Comparison of ENCODE assay signal across 24 cellular contexts in genomic region chr3:147529551-147529950, GRCh38.
"Had no signal": no experiment of that assay in that cellular context is flagged by ENCODE, and none has a peak within 500 bp of the region (broad histone marks: within the 10 kb centered on the region; RNA-seq: fewer than 3 reads in every experiment).

No MANE protein-coding gene starts in this region.

- H3K27ac ChIP-seq: SK-N-MC had no signal

- DNase-seq: activated B cell treated with CpG ODN at 0.5 μM for 24 hours; activated CD4-positive, alpha-beta memory T cell treated with anti-CD3 and anti-CD28 coated beads, Interleukin-2, amount 10 ng/mL, durations not matched to agents 7 days and 5 days; activated CD4-positive, alpha-beta T cell treated with anti-CD3 and anti-CD28 coated beads, Interleukin-2, amount 50 U/mL, for 1 hour; activated gamma-delta T cell; activated naive CD4-positive, alpha-beta T cell treated with anti-CD3 and anti-CD28 coated beads for 36 hours; activated T-cell treated with anti-CD3 and anti-CD28 coated beads for 4 hours; activated T-cell treated with anti-CD3 and anti-CD28 coated beads, Interleukin-2, amount 50 U/mL, for 48 hours; cerebellar nuclear complex; IMR-90; KG1; NCI-H1092; NCI-H1417; NCI-H1930; NCI-H2171; NCI-H2227 treated with DMSO at 0.1 percent for 48 hours; NCI-H526 treated with DMSO at 0.1 percent for 48 hours; PC-3; SHP77 treated with DMSO at 0.1 percent for 48 hours had no signal

- H3K4me3 Mint-ChIP-seq: activated B cell treated with CpG ODN at 0.5 μM for 24 hours; activated CD4-positive, alpha-beta memory T cell treated with anti-CD3 and anti-CD28 coated beads, Interleukin-2, amount 10 ng/mL, durations not matched to agents 7 days and 5 days; activated naive CD4-positive, alpha-beta T cell treated with anti-CD3 and anti-CD28 coated beads for 36 hours; activated naive CD8-positive, alpha-beta T cell; activated T-helper 17 cell treated with anti-CD3 and anti-CD28 coated beads, Interleukin-2, amount 50 U/mL, for 72 hours; T-helper 1 cell treated with Interleukin-12 subunit alpha and Interleukin-12 subunit beta and Interleukin-4 antibody, amounts not matched to agents 30 μg/mL and 1 μg/mL, for 36 hours had no signal

- H3K4me3 ChIP-seq: SK-N-MC had no signal

- FAIRE-seq: RCC 7860, TTC549 had no signal

- H3K27me3 Mint-ChIP-seq: activated B cell treated with CpG ODN at 0.5 μM for 24 hours; activated CD4-positive, alpha-beta memory T cell treated with anti-CD3 and anti-CD28 coated beads, Interleukin-2, amount 10 ng/mL, durations not matched to agents 7 days and 5 days; activated naive CD8-positive, alpha-beta T cell; activated T-helper 17 cell treated with anti-CD3 and anti-CD28 coated beads, Interleukin-2, amount 50 U/mL, for 72 hours had no signal

- H3K27ac Mint-ChIP-seq: activated B cell treated with CpG ODN at 0.5 μM for 24 hours; activated CD4-positive, alpha-beta memory T cell treated with anti-CD3 and anti-CD28 coated beads, Interleukin-2, amount 10 ng/mL, durations not matched to agents 7 days and 5 days; activated naive CD4-positive, alpha-beta T cell treated with anti-CD3 and anti-CD28 coated beads for 36 hours; activated naive CD8-positive, alpha-beta T cell; activated T-helper 17 cell treated with anti-CD3 and anti-CD28 coated beads, Interleukin-2, amount 50 U/mL, for 72 hours; T-helper 1 cell treated with Interleukin-12 subunit alpha and Interleukin-12 subunit beta and Interleukin-4 antibody, amounts not matched to agents 30 μg/mL and 1 μg/mL, for 36 hours had no signal

- H3K4me1 Mint-ChIP-seq: activated B cell treated with CpG ODN at 0.5 μM for 24 hours; activated CD4-positive, alpha-beta memory T cell treated with anti-CD3 and anti-CD28 coated beads, Interleukin-2, amount 10 ng/mL, durations not matched to agents 7 days and 5 days; activated T-helper 17 cell treated with anti-CD3 and anti-CD28 coated beads, Interleukin-2, amount 50 U/mL, for 72 hours had no signal

- ATAC-seq: activated T-helper 17 cell treated with anti-CD3 and anti-CD28 coated beads, Interleukin-2, amount 50 U/mL, for 72 hours; PC-3 had no signal
